In genomic region chr5:179678238-179679013, GRCh38 we compare ENCODE assay signal across 8 cellular contexts. TPM values are rescaled to one million over a fixed set of nuclear protein-coding genes. Genes with fewer than 3 reads are reported as not detected.
DNase-seq lines count a peak whose midpoint lies in the region; ATAC-seq lines count a peak whose summit lies in the region.

No MANE protein-coding gene starts in this region.

- no peaks in the 10 kb centered on the region for H3K4me1 ChIP-seq in aorta (ENCODE audit: control insufficient read depth in 1 of 2, insufficient read depth in 2 of 2, low read length in 2 of 2)

- intact Hi-C loops in aorta (cut with DNase I): loop anchor here in 1 of 2 donors (2.0 to 10.0 kb wide), 2 partner anchors 20 to 116 kb away; partner anchors contain the start of genes CANX and LTC4S

- H3K4me3 ChIP-seq in aorta (ENCODE audit: low read length in 2 of 2): peak overlapping the region; percentile 38 to 77

- peak; percentile 94 for ATAC-seq in GM18511 (IDR thresholded peaks at IDR 0.05; ENCODE audit: unreplicated experiment)
- ATAC-seq in HG02973 (IDR thresholded peaks at IDR 0.05; ENCODE audit: unreplicated experiment): peak; percentile 80
- peak; percentile 98 for ATAC-seq in aorta (ENCODE audit: low FRiP score)

- 0% methylated on average over 72 to 75 of the region's 75 CpGs for WGBS in aorta, 2 donors

- no peaks in the 10 kb centered on the region for H3K9me3 ChIP-seq in aorta (ENCODE audit: control insufficient read depth, low read length)

- no peaks in the 10 kb centered on the region for H3K36me3 ChIP-seq in aorta (ENCODE audit: control insufficient read depth in 1 of 2, insufficient read depth in 2 of 2, low read length in 1 of 2)

- DNase-seq in NCI-H2029 (lab: John Stamatoyannopoulos, UW) (peak; percentile 94), T-helper 9 cell (peak; percentile 88), astrocyte of the hippocampus (ENCODE audit: low read depth, low spot score) (peak; percentile 99), hippocampal formation (lab: John Stamatoyannopoulos, UW) (peak; percentile 84 to 87), renal cortical epithelial cell (ENCODE audit: low read depth) (peak; percentile 83), aorta (peak; percentile 98 to 99)

- H3K27ac ChIP-seq in aorta (ENCODE audit: low read depth in 1 of 2, low read length in 2 of 2): peak overlapping the region in 1 of 2 donors; percentile 17

- H3K27me3 ChIP-seq in aorta (ENCODE audit: control insufficient read depth in 1 of 2, insufficient read depth in 2 of 2, low read length in 1 of 2): no peaks in the 10 kb centered on the region

RNA-seq across cellular contexts. Expression of gene CBY3, which starts 2.4 kb away (rescaled TPM):
- total RNA-seq in renal cortical epithelial cell: not detected in 2 replicates
- not detected for total RNA-seq in aorta
- not detected for polyA plus RNA-seq in aorta

RNA-seq across cellular contexts. Expression of gene CANX, which starts 20.3 kb away (rescaled TPM):
- total RNA-seq in renal cortical epithelial cell: 755 and 1,435 TPM in 2 replicates
- 100 to 1,000 TPM; 511 to 514 TPM for total RNA-seq in aorta
- 100 to 1,000 TPM; 143 to 182 TPM for polyA plus RNA-seq in aorta

RNA-seq across cellular contexts. Expression of gene MAML1, which starts 54.2 kb away (rescaled TPM):
- total RNA-seq in renal cortical epithelial cell (4.2 and 14.5 TPM in 2 replicates), aorta (10 to 100 TPM; 26.1 to 35.3 TPM)
- polyA plus RNA-seq in aorta: 10 to 100 TPM in 1 of 2 donors, 1 to 10 TPM in 1; 7.0 to 12.1 TPM

RNA-seq across cellular contexts. Expression of gene HNRNPH1, which starts 55.0 kb away (rescaled TPM):
- 283 and 735 TPM in 2 replicates for total RNA-seq in renal cortical epithelial cell
- total RNA-seq in aorta: 100 to 1,000 TPM; 523 to 680 TPM
- 100 to 1,000 TPM; 141 to 285 TPM for polyA plus RNA-seq in aorta
